ENCODE assay signal across 15 cellular contexts in the genomic region with DNA sequence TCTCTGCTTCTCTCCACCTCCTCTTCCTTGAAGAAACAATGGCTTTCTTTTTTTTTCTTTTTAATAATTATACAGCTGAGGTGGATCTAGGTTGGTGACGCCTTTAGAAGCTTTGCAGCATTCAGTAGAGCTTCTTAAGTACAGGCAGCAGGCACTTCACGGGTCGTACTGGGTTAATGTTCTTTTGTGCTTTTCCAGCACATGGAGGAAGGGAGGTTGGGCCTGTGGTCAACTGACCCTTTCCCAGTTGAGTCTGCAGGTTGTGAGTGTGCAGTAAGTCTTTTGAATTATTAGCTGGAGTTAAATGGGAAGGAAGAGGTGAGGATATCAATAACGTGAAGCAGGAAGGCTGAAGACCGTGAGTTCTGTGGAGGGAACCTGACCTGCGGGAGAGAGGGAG. TPM values are rescaled to one million over a fixed set of nuclear protein-coding genes. Genes with fewer than 3 reads are reported as not detected.
DNase-seq lines count a peak whose midpoint lies in the region; FAIRE-seq and TF ChIP-seq lines count a peak whose summit lies in the region.
"Had no signal": no experiment of that assay in that cellular context is flagged by ENCODE, and none has a peak within 500 bp of the region (broad histone marks: within the 10 kb centered on the region; RNA-seq: fewer than 3 reads in every experiment).

No MANE protein-coding gene starts in this region.

- peak overlapping the region in 3 of 11 experiments; percentile 0 to 23 (median 16); a peak in 3 of 22 replicates for H3K27ac ChIP-seq in BLaER1 treated with 17β-estradiol and CSF1 and Interleukin-3, amounts not matched to agents 10 nM and 100 nM
- peak overlapping the region; percentile 8 for H3K27ac ChIP-seq in Karpas-422 (ENCODE audit: low read length)
- H3K27ac ChIP-seq in suprapubic skin: no peak overlapping the region

- H3K9ac ChIP-seq in BLaER1 treated with 17β-estradiol and CSF1 and Interleukin-3, amounts not matched to agents 10 nM and 100 nM: peak overlapping the region in 4 of 11 experiments; percentile 16 to 50 (median 39); a peak in 6 of 22 replicates
- H3K9ac ChIP-seq in Karpas-422 (ENCODE audit: low read length) (no peak overlapping the region), endocrine pancreas (ENCODE audit: control insufficient read depth, insufficient read depth, low read length) (peak overlapping the region; percentile 19)

- no peaks in the 10 kb centered on the region for H3K27me3 Mint-ChIP-seq in neural crest cell (ENCODE audit: low read depth)
- H3K27me3 Mint-ChIP-seq: activated naive CD4-positive, alpha-beta T cell treated with anti-CD3 and anti-CD28 coated beads, Interleukin-2, amount 10 ng/mL, durations not matched to agents 7 days and 5 days had no signal

- no peaks in the 10 kb centered on the region for H3K9me3 Mint-ChIP-seq in neural crest cell
- H3K9me3 Mint-ChIP-seq: activated naive CD4-positive, alpha-beta T cell treated with anti-CD3 and anti-CD28 coated beads, Interleukin-2, amount 10 ng/mL, durations not matched to agents 7 days and 5 days had no signal

- H3K4me1 Mint-ChIP-seq in neural crest cell: peaks cover 31% of the 10 kb centered on the region

- H3K4me2 ChIP-seq in BLaER1 treated with 17β-estradiol and CSF1 and Interleukin-3, amounts not matched to agents 10 nM and 100 nM: peak overlapping the region in 10 of 11 experiments; percentile 18 to 46 (median 34); a peak in 18 of 22 replicates
- H3K4me2 ChIP-seq in Karpas-422 (ENCODE audit: low read depth, low read length, poor library complexity, severe bottlenecking): no peak overlapping the region

- H3K9me3 ChIP-seq in BLaER1 treated with 17β-estradiol and CSF1 and Interleukin-3, amounts not matched to agents 10 nM and 100 nM (replicated peaks in 1 of 11): peaks cover 0 to 2% (median 0%) of the 10 kb centered on the region in 11 experiments; a peak in 2 of 22 replicates
- H3K9me3 ChIP-seq in Karpas-422 (ENCODE audit: low read length) (no peaks in the 10 kb centered on the region), endocrine pancreas (ENCODE audit: control insufficient read depth, low read length) (no peaks in the 10 kb centered on the region), suprapubic skin (no peaks in the 10 kb centered on the region)

- TF ChIP-seq CTCF in neural crest cell (conservative IDR thresholded peaks at IDR 0.05): no peak
- TF ChIP-seq CTCF in suprapubic skin (IDR thresholded peaks at IDR 0.05): no peak

- 62% methylated on average over 6 of the region's 6 CpGs for WGBS in suprapubic skin

- H3K9me2 ChIP-seq in Karpas-422 (replicated peaks; ENCODE audit: insufficient read depth, low read length): no peaks in the 10 kb centered on the region

- peaks cover 25 to 81% (median 47%) of the 10 kb centered on the region in 11 experiments; a peak in 19 of 22 replicates for H4K20me1 ChIP-seq in BLaER1 treated with 17β-estradiol and CSF1 and Interleukin-3, amounts not matched to agents 10 nM and 100 nM
- H4K20me1 ChIP-seq in Karpas-422 (ENCODE audit: insufficient read depth, low read depth, low read length): peaks cover 2% of the 10 kb centered on the region; the same call in 1 of the 2 replicates

- peaks cover 5% of the 10 kb centered on the region for H3K36me3 Mint-ChIP-seq in neural crest cell (ENCODE audit: low read depth)

- H3K4me3 ChIP-seq in BLaER1 treated with 17β-estradiol and CSF1 and Interleukin-3, amounts not matched to agents 10 nM and 100 nM: no peak overlapping the region
- no peak overlapping the region for H3K4me3 ChIP-seq in Karpas-422 (ENCODE audit: low read length)
- H3K4me3 ChIP-seq in endocrine pancreas (ENCODE audit: control insufficient read depth, insufficient read depth, low read length): no peak overlapping the region
- H3K4me3 ChIP-seq in suprapubic skin: no peak overlapping the region

- H3K79me2 ChIP-seq in Karpas-422 (ENCODE audit: low read length): peaks cover 91% of the 10 kb centered on the region

- H3K4me3 Mint-ChIP-seq in neural crest cell: no peak overlapping the region
- H3K4me3 Mint-ChIP-seq: activated naive CD4-positive, alpha-beta T cell treated with anti-CD3 and anti-CD28 coated beads, Interleukin-2, amount 10 ng/mL, durations not matched to agents 7 days and 5 days had no signal

- TF ChIP-seq EP300 in suprapubic skin (IDR thresholded peaks at IDR 0.05): no peak

- peaks cover 63 to 73% (median 67%) of the 10 kb centered on the region in 10 experiments for H3K4me1 ChIP-seq in BLaER1 treated with 17β-estradiol and CSF1 and Interleukin-3, amounts not matched to agents 10 nM and 100 nM
- H3K4me1 ChIP-seq in Karpas-422 (ENCODE audit: low read length) (peaks cover 46% of the 10 kb centered on the region), endocrine pancreas (ENCODE audit: control insufficient read depth, insufficient read depth, low read length) (no peaks in the 10 kb centered on the region), suprapubic skin (peaks cover 69% of the 10 kb centered on the region)

- FAIRE-seq in GM12891 (lab: Jason Lieb, UNC): no peak

- H3K27me3 ChIP-seq in BLaER1 treated with 17β-estradiol and CSF1 and Interleukin-3, amounts not matched to agents 10 nM and 100 nM: no peaks in the 10 kb centered on the region
- H3K27me3 ChIP-seq in Karpas-422 (ENCODE audit: low read length) (no peaks in the 10 kb centered on the region), endocrine pancreas (ENCODE audit: control insufficient read depth, insufficient read depth, low read length) (no peaks in the 10 kb centered on the region), suprapubic skin (no peaks in the 10 kb centered on the region)

- DNase-seq in Karpas-422 (no peak), neural crest cell (ENCODE audit: low read depth, low spot score) (no peak), GM12891 (ENCODE audit: insufficient read length, low spot score) (no peak), NCI-H187 treated with DMSO at 0.1 percent for 48 hours (lab: John Stamatoyannopoulos, UW) (no peak), suprapubic skin (ENCODE audit: low spot score in 2 of 2) (no peak), NCI-H1092 (lab: John Stamatoyannopoulos, UW) (no peak)
- DNase-seq: activated CD8-positive, alpha-beta memory T cell treated with anti-CD3 and anti-CD28 coated beads, Interleukin-2, amount 50 U/mL, for 4 hours; activated naive CD4-positive, alpha-beta T cell treated with anti-CD3 and anti-CD28 coated beads, Interleukin-2, amount 10 ng/mL, durations not matched to agents 7 days and 5 days; central memory CD4-positive, alpha-beta T cell; GF-D8; SHP77 treated with DMSO at 0.1 percent for 48 hours; stimulated activated CD4-positive, alpha-beta T cell treated with anti-CD3 and anti-CD28 coated beads, Interleukin-15, amount 100 ng/mL, for 24 hours; T-helper 2 cell had no signal

- no peak for TF ChIP-seq POLR2A in GM12891 (IDR thresholded peaks at IDR 0.05; ENCODE audit: low read depth, low read length)
- no peak for TF ChIP-seq POLR2A in suprapubic skin (IDR thresholded peaks at IDR 0.05)

- H2AFZ ChIP-seq in Karpas-422 (ENCODE audit: low read length): no peak overlapping the region

- peak overlapping the region; percentile 93 for H3K27ac Mint-ChIP-seq in neural crest cell (ENCODE audit: unreplicated experiment)
- H3K27ac Mint-ChIP-seq: activated naive CD4-positive, alpha-beta T cell treated with anti-CD3 and anti-CD28 coated beads, Interleukin-2, amount 10 ng/mL, durations not matched to agents 7 days and 5 days had no signal

- H3K36me3 ChIP-seq in BLaER1 treated with 17β-estradiol and CSF1 and Interleukin-3, amounts not matched to agents 10 nM and 100 nM: peaks cover 17 to 48% (median 28%) of the 10 kb centered on the region in 11 experiments
- H3K36me3 ChIP-seq in Karpas-422 (ENCODE audit: insufficient read depth, low read length) (peaks cover 15% of the 10 kb centered on the region), endocrine pancreas (ENCODE audit: control insufficient read depth, insufficient read depth, low read length) (peaks cover 3% of the 10 kb centered on the region), suprapubic skin (no peaks in the 10 kb centered on the region)

TF ChIP-seq in GM12891, 5 proteins besides CTCF, POLR2A, EP300 and RAD21:
- TF ChIP-seq PAX5 (IDR thresholded peaks at IDR 0.05; ENCODE audit: insufficient read depth, low read length, severe bottlenecking) (no peak), TAF1 (IDR thresholded peaks at IDR 0.05; ENCODE audit: low read depth, low read length) (no peak), SPI1 (IDR thresholded peaks at IDR 0.05; ENCODE audit: low read depth, low read length) (no peak), POLR2AphosphoS5 (IDR thresholded peaks at IDR 0.05; ENCODE audit: low read depth, low read length) (no peak), POU2F2 (IDR thresholded peaks at IDR 0.05; ENCODE audit: low read depth, low read length) (no peak)

RNA-seq across cellular contexts. Expression of a gene that starts 7.0 kb away (rescaled TPM):
- total RNA-seq in Karpas-422 (2014; rRNA removed; shearing (Covaris generic); ENCODE audit: low replicate concordance): 72.8 and 115 TPM in 2 replicates
- total RNA-seq in neural crest cell (41.0 and 42.6 TPM in 2 replicates), suprapubic skin (100 to 1,000 TPM in 1 of 4 donors, 10 to 100 TPM in 3; 78.3 to 214 (median 86.4) TPM)
- 19.6 TPM for polyA plus RNA-seq in GM12891 (2012; ENCODE audit: low read depth, missing spikeins)
